Comparison of ENCODE assay signal across 1 cellular context in the genomic region with DNA sequence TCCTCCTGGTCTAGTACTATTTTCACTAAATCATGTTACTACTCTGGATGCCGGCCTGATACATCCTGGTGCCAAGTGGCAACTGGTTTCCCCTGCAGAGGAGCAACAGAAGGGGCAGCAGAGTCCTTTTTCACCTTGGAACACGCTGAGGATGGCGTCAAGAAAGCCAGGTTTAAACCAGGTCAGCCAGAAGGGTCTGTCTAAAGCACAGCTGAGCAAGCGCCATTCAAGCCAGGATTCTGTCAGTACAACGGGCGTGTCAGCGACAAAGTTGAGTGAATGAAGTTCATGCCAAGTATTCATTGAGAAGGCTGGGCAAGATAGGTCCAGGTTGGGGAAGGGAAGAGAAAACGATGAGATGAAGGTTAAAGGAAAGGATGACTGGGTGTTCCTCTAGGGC.
TF ChIP-seq lines count a peak whose summit lies in the region.

No MANE protein-coding gene starts in this region.

TF ChIP-seq in HepG2, 621 proteins besides CTCF, POLR2A, EP300 and RAD21:
- TF ChIP-seq, protein P1, sequence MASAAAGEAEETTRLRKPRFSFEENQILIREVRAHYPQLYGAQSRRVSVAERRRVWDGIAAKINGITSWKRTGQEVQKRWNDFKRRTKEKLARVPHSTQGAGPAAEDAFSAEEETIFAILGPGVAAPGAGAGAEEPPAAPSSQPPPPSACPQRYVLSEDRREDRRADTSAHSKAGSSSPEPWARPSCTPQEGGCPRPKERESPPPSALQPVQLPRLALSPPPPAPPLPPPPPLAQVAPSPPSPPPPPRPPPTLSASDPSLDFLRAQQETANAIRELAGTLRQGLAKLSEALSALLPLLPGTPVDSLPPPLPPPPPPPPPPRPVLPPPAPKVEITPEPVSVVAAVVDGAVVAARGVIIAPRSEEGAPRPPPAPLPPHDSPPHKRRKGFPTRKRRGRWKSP (CRISPR knock-in tag; IDR thresholded peaks at IDR 0.05) = no peak
- TF ChIP-seq ZNF10 (CRISPR knock-in tag; IDR thresholded peaks at IDR 0.05; ENCODE audit: borderline replicate concordance, low read depth) (no peak), MBD4 (IDR thresholded peaks at IDR 0.05; ENCODE audit: borderline replicate concordance, low read length) (no peak), TBL1XR1 (IDR thresholded peaks at IDR 0.05; ENCODE audit: borderline replicate concordance, low read length, partially characterized antibody) (no peak), PCBP2 (optimal IDR thresholded peaks at IDR 0.05; ENCODE audit: low read depth, low read length, poor library complexity, severe bottlenecking) (no peak), ZFX (CRISPR knock-in tag; IDR thresholded peaks at IDR 0.05; ENCODE audit: low read depth) (no peak), KDM4B (CRISPR knock-in tag; IDR thresholded peaks at IDR 0.05) (no peak), POLR2G (IDR thresholded peaks at IDR 0.05; ENCODE audit: low read depth, low read length) (no peak), MED1 (CRISPR knock-in tag; IDR thresholded peaks at IDR 0.05) (no peak), ZNF274 (CRISPR knock-in tag; IDR thresholded peaks at IDR 0.05) (no peak), JUN (CRISPR knock-in tag; IDR thresholded peaks at IDR 0.05) (no peak)
- TF ChIP-seq, protein P2, sequence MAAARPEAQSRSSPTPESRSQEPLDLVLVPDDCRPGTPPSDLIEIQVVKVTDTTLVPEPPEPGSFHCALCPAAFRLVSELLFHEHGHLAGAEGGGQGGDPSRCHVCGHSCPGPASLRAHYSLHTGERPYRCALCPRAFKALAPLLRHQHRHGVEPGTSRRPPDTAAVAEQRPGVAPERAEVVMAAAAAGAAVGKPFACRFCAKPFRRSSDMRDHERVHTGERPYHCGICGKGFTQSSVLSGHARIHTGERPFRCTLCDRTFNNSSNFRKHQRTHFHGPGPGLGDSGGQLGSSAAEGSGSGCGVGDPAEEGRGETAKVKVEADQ (CRISPR knock-in tag; IDR thresholded peaks at IDR 0.05; ENCODE audit: borderline replicate concordance) = no peak
- TF ChIP-seq, protein P3, sequence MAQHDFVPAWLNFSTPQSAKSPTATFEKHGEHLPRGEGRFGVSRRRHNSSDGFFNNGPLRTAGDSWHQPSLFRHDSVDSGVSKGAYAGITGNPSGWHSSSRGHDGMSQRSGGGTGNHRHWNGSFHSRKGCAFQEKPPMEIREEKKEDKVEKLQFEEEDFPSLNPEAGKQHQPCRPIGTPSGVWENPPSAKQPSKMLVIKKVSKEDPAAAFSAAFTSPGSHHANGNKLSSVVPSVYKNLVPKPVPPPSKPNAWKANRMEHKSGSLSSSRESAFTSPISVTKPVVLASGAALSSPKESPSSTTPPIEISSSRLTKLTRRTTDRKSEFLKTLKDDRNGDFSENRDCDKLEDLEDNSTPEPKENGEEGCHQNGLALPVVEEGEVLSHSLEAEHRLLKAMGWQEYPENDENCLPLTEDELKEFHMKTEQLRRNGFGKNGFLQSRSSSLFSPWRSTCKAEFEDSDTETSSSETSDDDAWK (CRISPR knock-in tag; IDR thresholded peaks at IDR 0.05) = no peak
- TF ChIP-seq, protein P4, sequence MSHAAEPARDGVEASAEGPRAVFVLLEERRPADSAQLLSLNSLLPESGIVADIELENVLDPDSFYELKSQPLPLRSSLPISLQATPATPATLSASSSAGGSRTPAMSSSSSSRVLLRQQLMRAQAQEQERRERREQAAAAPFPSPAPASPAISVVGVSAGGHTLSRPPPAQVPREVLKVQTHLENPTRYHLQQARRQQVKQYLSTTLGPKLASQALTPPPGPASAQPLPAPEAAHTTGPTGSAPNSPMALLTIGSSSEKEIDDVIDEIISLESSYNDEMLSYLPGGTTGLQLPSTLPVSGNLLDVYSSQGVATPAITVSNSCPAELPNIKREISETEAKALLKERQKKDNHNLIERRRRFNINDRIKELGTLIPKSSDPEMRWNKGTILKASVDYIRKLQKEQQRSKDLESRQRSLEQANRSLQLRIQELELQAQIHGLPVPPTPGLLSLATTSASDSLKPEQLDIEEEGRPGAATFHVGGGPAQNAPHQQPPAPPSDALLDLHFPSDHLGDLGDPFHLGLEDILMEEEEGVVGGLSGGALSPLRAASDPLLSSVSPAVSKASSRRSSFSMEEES (CRISPR knock-in tag; IDR thresholded peaks at IDR 0.05) = no peak
